ENCODE assay signal across 15 cellular contexts in the genomic region with DNA sequence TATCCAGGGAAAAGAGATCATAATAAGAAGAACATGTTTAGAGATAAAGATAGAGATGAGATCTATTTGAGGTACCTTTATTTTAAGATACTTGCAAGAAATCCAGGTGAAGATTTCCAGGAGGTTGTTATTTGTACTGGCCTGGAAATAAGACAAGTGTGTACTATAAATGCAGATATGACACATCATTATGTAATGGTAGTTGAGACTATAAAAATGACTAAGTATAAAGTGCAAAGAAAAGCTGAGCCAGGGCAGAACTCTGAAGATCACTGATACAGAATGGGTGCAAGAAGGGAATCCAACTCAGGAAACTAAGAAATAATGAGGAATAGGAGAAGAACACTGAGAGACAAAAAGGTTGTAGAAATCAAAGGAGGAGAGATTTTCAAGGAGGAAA.
"Had no signal": no experiment of that assay in that cellular context is flagged by ENCODE, and none has a peak within 500 bp of the region (broad histone marks: within the 10 kb centered on the region; RNA-seq: fewer than 3 reads in every experiment).

No MANE protein-coding gene starts in this region.

- H3K9me3 ChIP-seq: heart left ventricle, neutrophil, right atrium auricular region, tibial nerve, upper lobe of right lung, vagina had no signal

- H3K27ac ChIP-seq: heart left ventricle, neutrophil, right atrium auricular region, tibial nerve, upper lobe of right lung, vagina had no signal

- H3K4me1 ChIP-seq: heart left ventricle, right atrium auricular region, tibial nerve, upper lobe of right lung, vagina had no signal

- H3K4me3 ChIP-seq: heart left ventricle, right atrium auricular region, tibial nerve, upper lobe of right lung, vagina had no signal

- FAIRE-seq: colon, frontal cortex had no signal

- ATAC-seq: effector memory CD8-positive, alpha-beta T cell; heart left ventricle; naive thymus-derived CD8-positive, alpha-beta T cell; stimulated activated effector memory CD8-positive, alpha-beta T cell treated with anti-CD3 and anti-CD28 coated beads, Interleukin-12 subunit alpha, Interleukin-12 subunit beta, amount 100 ng/mL, for 72 hours; stimulated activated naive CD8-positive, alpha-beta T cell treated with anti-CD3 and anti-CD28 coated beads, Interleukin-15, Interleukin-2, amounts not matched to agents 100 U/mL and 50 U/mL, for 24 hours; upper lobe of right lung had no signal

- H3K36me3 ChIP-seq: heart left ventricle, neutrophil, right atrium auricular region, tibial nerve, upper lobe of right lung, vagina had no signal

- DNase-seq: effector memory CD8-positive, alpha-beta T cell; heart left ventricle; hippocampal formation; naive thymus-derived CD8-positive, alpha-beta T cell; stimulated activated CD4-positive, alpha-beta T cell treated with anti-CD3 and anti-CD28 coated beads, Interleukin-4, amount 100 ng/mL, for 1 hour; stimulated activated CD8-positive, alpha-beta memory T cell treated with anti-CD3 and anti-CD28 coated beads, Interleukin-4, amount 100 ng/mL, for 48 hours; stimulated activated naive CD8-positive, alpha-beta T cell treated with anti-CD3 and anti-CD28 coated beads, Interleukin-15, Interleukin-2, amounts not matched to agents 100 U/mL and 50 U/mL, for 24 hours; upper lobe of right lung had no signal

- H3K27me3 ChIP-seq: heart left ventricle, neutrophil, right atrium auricular region, tibial nerve, upper lobe of right lung, vagina had no signal
